In genomic region chr14:50311974-50312733, GRCh38 we compare ENCODE assay signal across 8 cellular contexts. TPM values are rescaled to one million over a fixed set of nuclear protein-coding genes. Genes with fewer than 3 reads are reported as not detected.
DNase-seq lines count a peak whose midpoint lies in the region; ATAC-seq and TF ChIP-seq lines count a peak whose summit lies in the region.

Gene DMAC2L (plus strand): TSS chr14:50312324. CDS start chr14:50321488, 9,164 bp downstream.
Gene L2HGDH (minus strand): TSS chr14:50312229. CDS start chr14:50312150, 79 bp downstream.

- peak within 1 kb of the TSS; percentile 97 for H3K27ac Mint-ChIP-seq in T-helper 1 cell treated with Interleukin-12 subunit alpha and Interleukin-12 subunit beta and Interleukin-4 antibody, amounts not matched to agents 30 μg/mL and 1 μg/mL, for 36 hours

- TF ChIP-seq CTCF in right atrium auricular region (IDR thresholded peaks at IDR 0.05) (no peak), vagina (IDR thresholded peaks at IDR 0.05) (no peak)

- H3K36me3 ChIP-seq in right atrium auricular region (no peaks in the 10 kb centered on the region), vagina (no peaks in the 10 kb centered on the region)

- DNase-seq in NCI-H146 treated with DMSO at 0.1 percent for 48 hours (lab: John Stamatoyannopoulos, UW; ENCODE audit: unreplicated experiment), result peak; percentile 92
- DNase-seq in amniotic stem cell (lab: John Stamatoyannopoulos, UW), result peak; percentile 77
- peak; percentile 92 for DNase-seq in right atrium auricular region (ENCODE audit: low spot score)
- DNase-seq in putamen (ENCODE audit: low spot score), result peak; percentile 96
- DNase-seq in vagina (ENCODE audit: extremely low spot score in 2 of 2), result peak in 1 of 2 donors; percentile 93

- no peaks in the 10 kb centered on the region for H3K27me3 Mint-ChIP-seq in T-helper 1 cell treated with Interleukin-12 subunit alpha and Interleukin-12 subunit beta and Interleukin-4 antibody, amounts not matched to agents 30 μg/mL and 1 μg/mL, for 36 hours (ENCODE audit: low read depth)

- peaks cover 0 to 17% of the 10 kb centered on the region in 2 donors for H3K4me1 ChIP-seq in right atrium auricular region
- H3K4me1 ChIP-seq in vagina, result peaks cover 17% of the 10 kb centered on the region

- peaks cover 14% of the 10 kb centered on the region for H3K36me3 Mint-ChIP-seq in T-helper 1 cell treated with Interleukin-12 subunit alpha and Interleukin-12 subunit beta and Interleukin-4 antibody, amounts not matched to agents 30 μg/mL and 1 μg/mL, for 36 hours (ENCODE audit: low read depth)

- peak within 1 kb of the TSS; percentile 72 to 77 for H3K4me3 ChIP-seq in right atrium auricular region
- H3K4me3 ChIP-seq in vagina, result peak within 1 kb of the TSS; percentile 84 to 87

- intact Hi-C loops in vagina (cut with DNase I), result no loop called here

- H3K4me3 Mint-ChIP-seq in T-helper 1 cell treated with Interleukin-12 subunit alpha and Interleukin-12 subunit beta and Interleukin-4 antibody, amounts not matched to agents 30 μg/mL and 1 μg/mL, for 36 hours, result peak within 1 kb of the TSS; percentile 93

- H3K27me3 ChIP-seq in right atrium auricular region (no peaks in the 10 kb centered on the region), vagina (no peaks in the 10 kb centered on the region)

- no peaks in the 10 kb centered on the region for H3K9me3 ChIP-seq in right atrium auricular region
- H3K9me3 ChIP-seq in vagina, result no peaks in the 10 kb centered on the region

- TF ChIP-seq POLR2A in vagina (IDR thresholded peaks at IDR 0.05), result peak in 1 of 2 donors; percentile 38

- peaks cover 5% of the 10 kb centered on the region for H3K9me3 Mint-ChIP-seq in T-helper 1 cell treated with Interleukin-12 subunit alpha and Interleukin-12 subunit beta and Interleukin-4 antibody, amounts not matched to agents 30 μg/mL and 1 μg/mL, for 36 hours

- peaks cover 34% of the 10 kb centered on the region for H3K4me1 Mint-ChIP-seq in T-helper 1 cell treated with Interleukin-12 subunit alpha and Interleukin-12 subunit beta and Interleukin-4 antibody, amounts not matched to agents 30 μg/mL and 1 μg/mL, for 36 hours (ENCODE audit: low read depth)

- peak within 1 kb of the TSS; percentile 91 to 95 for H3K27ac ChIP-seq in right atrium auricular region
- H3K27ac ChIP-seq in vagina, result peak within 1 kb of the TSS; percentile 93

- ATAC-seq in GM18498 (IDR thresholded peaks at IDR 0.05; ENCODE audit: unreplicated experiment) (peak; percentile 94), HG02884 (IDR thresholded peaks at IDR 0.05; ENCODE audit: unreplicated experiment) (peak; percentile 89)

RNA-seq across cellular contexts. Expression of gene DMAC2L, which starts in this region (rescaled TPM):
- 10 to 100 TPM; 10.1 to 22.8 TPM for total RNA-seq in right atrium auricular region
- total RNA-seq in vagina, result 31.4 TPM

RNA-seq across cellular contexts. Expression of gene L2HGDH, which starts in this region (rescaled TPM):
- total RNA-seq in right atrium auricular region, result 1 to 10 TPM; 4.0 to 8.3 TPM
- 5.6 TPM for total RNA-seq in vagina
